In genomic region chr5:130616161-130616560, GRCh38 we compare ENCODE assay signal across 19 cellular contexts.
"Had no signal": no experiment of that assay in that cellular context is flagged by ENCODE, and none has a peak within 500 bp of the region (broad histone marks: within the 10 kb centered on the region; RNA-seq: fewer than 3 reads in every experiment).

No MANE protein-coding gene starts in this region.

- H3K4me2 ChIP-seq: smooth muscle cell had no signal

- H3K9me3 ChIP-seq: right atrium auricular region, SJSA1, suprapubic skin had no signal

- H3K27ac ChIP-seq: epithelial cell of prostate, right atrium auricular region, SJSA1, suprapubic skin had no signal

- H3K4me3 ChIP-seq: right atrium auricular region, SJSA1, smooth muscle cell, suprapubic skin had no signal

- ATAC-seq: activated T-helper 17 cell treated with anti-CD3 and anti-CD28 coated beads, Interleukin-2, amount 50 U/mL, for 72 hours; stimulated activated naive CD8-positive, alpha-beta T cell treated with anti-CD3 and anti-CD28 coated beads, Interleukin-15, Interleukin-2, amounts not matched to agents 100 U/mL and 50 U/mL, for 24 hours had no signal

- H3K36me3 ChIP-seq: right atrium auricular region, SJSA1, suprapubic skin had no signal

- DNase-seq: activated CD4-positive, alpha-beta T cell treated with anti-CD3 and anti-CD28 coated beads, Interleukin-2, amount 10 ng/mL, durations not matched to agents 7 days and 5 days; activated CD4-positive, CD25-positive, alpha-beta regulatory T cell; activated naive CD4-positive, alpha-beta T cell treated with anti-CD3 and anti-CD28 coated beads, Interleukin-2, amount 10 ng/mL, durations not matched to agents 7 days and 5 days; cortex of kidney; effector CD4-positive, alpha-beta T cell; hippocampal formation; nephron progenitor cell; occipital lobe; stimulated activated CD4-positive, alpha-beta T cell treated with anti-CD3 and anti-CD28 coated beads, Interleukin-4, amount 100 ng/mL, for 4 hours; stimulated activated CD8-positive, alpha-beta memory T cell treated with anti-CD3 and anti-CD28 coated beads, Interleukin-4, amount 100 ng/mL, for 48 hours; stimulated activated naive CD8-positive, alpha-beta T cell treated with anti-CD3 and anti-CD28 coated beads, Interleukin-15, Interleukin-2, amounts not matched to agents 100 U/mL and 50 U/mL, for 24 hours; SW 1271; trophoblast cell had no signal

- H3K4me1 ChIP-seq: right atrium auricular region, SJSA1, suprapubic skin had no signal

- H3K27me3 ChIP-seq: right atrium auricular region, SJSA1, suprapubic skin had no signal
